9 cellular contexts compared by ENCODE assay signal in the genomic region with DNA sequence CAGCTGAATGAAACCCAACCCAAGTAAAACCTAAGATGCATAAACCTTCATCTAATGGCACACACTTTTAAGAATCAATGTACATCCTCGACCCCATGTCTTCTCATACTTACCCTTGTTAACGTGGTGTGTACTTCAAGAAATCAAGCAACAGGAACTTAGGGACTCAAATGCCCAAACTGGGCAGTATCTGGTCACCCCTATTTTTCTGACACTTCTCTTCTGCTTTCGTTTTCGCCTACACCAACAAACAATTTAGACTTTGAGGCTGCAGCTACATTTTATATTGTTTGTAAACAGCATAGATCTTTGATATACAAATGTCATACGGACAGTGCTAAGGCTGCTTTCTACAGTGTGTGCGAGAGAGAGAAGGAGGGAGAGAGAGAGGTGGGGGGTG.
"Had no signal": no experiment of that assay in that cellular context is flagged by ENCODE, and none has a peak within 500 bp of the region (broad histone marks: within the 10 kb centered on the region; RNA-seq: fewer than 3 reads in every experiment).

No MANE protein-coding gene starts in this region.

- DNase-seq: GM23248, GOT3, H7, H9, HCEC 1CT, HFFc6 had no signal

- H3K4me2 ChIP-seq: GM23338 had no signal

- H3K27ac ChIP-seq: GM23248 had no signal

- H3K9ac ChIP-seq: GM23248 had no signal

- H3K9me3 ChIP-seq: HAP-1 had no signal

- H3K4me3 ChIP-seq: GM23248, GM23338, HAP-1 had no signal

- H3K4me1 ChIP-seq: HAP-1 had no signal

- H3K36me3 ChIP-seq: HAP-1 had no signal

- H2AFZ ChIP-seq: GM23248, GM23338 had no signal

- ATAC-seq: GM23338, HCT116 had no signal
